In genomic region chr14:94617988-94618822, GRCh38 we compare ENCODE assay signal across 31 cellular contexts. TPM values are rescaled to one million over a fixed set of nuclear protein-coding genes. Genes with fewer than 3 reads are reported as not detected.
"Had no signal": no experiment of that assay in that cellular context is flagged by ENCODE, and none has a peak within 500 bp of the region (broad histone marks: within the 10 kb centered on the region; RNA-seq: fewer than 3 reads in every experiment).

No MANE protein-coding gene starts in this region.

- H3K4me1 Mint-ChIP-seq: activated CD4-positive, alpha-beta memory T cell treated with anti-CD3 and anti-CD28 coated beads, Interleukin-2, amount 10 ng/mL, durations not matched to agents 7 days and 5 days; activated CD4-positive, alpha-beta T cell treated with anti-CD3 and anti-CD28 coated beads for 36 hours; activated T-helper 17 cell treated with anti-CD3 and anti-CD28 coated beads, Interleukin-2, amount 50 U/mL, for 72 hours had no signal

- H3K27me3 ChIP-seq: adrenal gland, breast epithelium, Peyer's patch, SJCRH30 had no signal

- H3K4me1 ChIP-seq: adrenal gland, breast epithelium, Peyer's patch, SJCRH30 had no signal

- H3K9ac ChIP-seq: SK-N-SH had no signal

- H3K4me3 Mint-ChIP-seq: activated CD4-positive, alpha-beta memory T cell treated with anti-CD3 and anti-CD28 coated beads, Interleukin-2, amount 10 ng/mL, durations not matched to agents 7 days and 5 days; activated CD4-positive, alpha-beta T cell treated with anti-CD3 and anti-CD28 coated beads for 36 hours; activated naive CD4-positive, alpha-beta T cell treated with anti-CD3 and anti-CD28 coated beads for 36 hours; activated naive CD8-positive, alpha-beta T cell; activated T-helper 17 cell treated with anti-CD3 and anti-CD28 coated beads, Interleukin-2, amount 50 U/mL, for 72 hours had no signal

- H3K4me3 ChIP-seq: adrenal gland, coronary artery, Peyer's patch, SJCRH30 had no signal

- H3K27me3 Mint-ChIP-seq: activated CD4-positive, alpha-beta memory T cell treated with anti-CD3 and anti-CD28 coated beads, Interleukin-2, amount 10 ng/mL, durations not matched to agents 7 days and 5 days; activated CD4-positive, alpha-beta T cell treated with anti-CD3 and anti-CD28 coated beads for 36 hours; activated naive CD8-positive, alpha-beta T cell had no signal

- DNase-seq: activated CD4-positive, alpha-beta memory T cell treated with anti-CD3 and anti-CD28 coated beads, Interleukin-2, amount 10 ng/mL, durations not matched to agents 7 days and 5 days; activated CD4-positive, alpha-beta T cell treated with anti-CD3 and anti-CD28 coated beads for 36 hours; activated CD4-positive, alpha-beta T cell treated with anti-CD3 and anti-CD28 coated beads, Interleukin-2, amount 50 U/mL, for 1 hour; activated gamma-delta T cell; activated naive CD4-positive, alpha-beta T cell treated with anti-CD3 and anti-CD28 coated beads for 36 hours; activated T-cell treated with anti-CD3 and anti-CD28 coated beads for 4 hours; activated T-cell treated with anti-CD3 and anti-CD28 coated beads, Interleukin-2, amount 50 U/mL, for 48 hours; caudate nucleus; NCI-H1048; NCI-H1417 treated with DMSO at 0.1 percent for 48 hours; NCI-H1694 treated with DMSO at 0.1 percent for 48 hours; NCI-H2029 treated with DMSO at 0.1 percent for 48 hours; NCI-H446; NCI-H524; Peyer's patch; Right ventricle myocardium superior; SJCRH30; SK-N-SH; T-helper 1 cell had no signal

- ATAC-seq: activated CD4-positive, alpha-beta T cell treated with anti-CD3 and anti-CD28 coated beads for 36 hours; activated T-helper 17 cell treated with anti-CD3 and anti-CD28 coated beads, Interleukin-2, amount 50 U/mL, for 72 hours had no signal

- H3K27ac ChIP-seq: adrenal gland, breast epithelium, coronary artery, Peyer's patch, RWPE1, SJCRH30, VCaP had no signal

- H3K27ac Mint-ChIP-seq: activated CD4-positive, alpha-beta memory T cell treated with anti-CD3 and anti-CD28 coated beads, Interleukin-2, amount 10 ng/mL, durations not matched to agents 7 days and 5 days; activated CD4-positive, alpha-beta T cell treated with anti-CD3 and anti-CD28 coated beads for 36 hours; activated naive CD4-positive, alpha-beta T cell treated with anti-CD3 and anti-CD28 coated beads for 36 hours; activated naive CD8-positive, alpha-beta T cell; activated T-helper 17 cell treated with anti-CD3 and anti-CD28 coated beads, Interleukin-2, amount 50 U/mL, for 72 hours had no signal

- H3K36me3 ChIP-seq: adrenal gland, breast epithelium, Peyer's patch, SJCRH30 had no signal

RNA-seq across cellular contexts. Expression of gene SERPINA3, which starts 6.0 kb away (rescaled TPM):
- total RNA-seq: activated CD4-positive, alpha-beta memory T cell treated with anti-CD3 and anti-CD28 coated beads, Interleukin-2, amount 10 ng/mL, durations not matched to agents 7 days and 5 days; activated CD4-positive, alpha-beta T cell treated with anti-CD3 and anti-CD28 coated beads for 36 hours; activated CD8-positive, alpha-beta memory T cell treated with anti-CD3 and anti-CD28 coated beads for 36 hours; activated naive CD4-positive, alpha-beta T cell treated with anti-CD3 and anti-CD28 coated beads for 36 hours; activated T-helper 17 cell treated with anti-CD3 and anti-CD28 coated beads, Interleukin-2, amount 50 U/mL, for 72 hours; SJCRH30; T-helper 2 cell treated with Interferon-gamma antibody and Interleukin-4, amounts not matched to agents 100 ng/mL and 5 ng/mL, for 36 hours had no signal

RNA-seq across cellular contexts. Expression of gene SERPINA5, which starts 37.0 kb away (rescaled TPM):
- total RNA-seq: activated CD4-positive, alpha-beta memory T cell treated with anti-CD3 and anti-CD28 coated beads, Interleukin-2, amount 10 ng/mL, durations not matched to agents 7 days and 5 days; activated CD4-positive, alpha-beta T cell treated with anti-CD3 and anti-CD28 coated beads for 36 hours; activated CD8-positive, alpha-beta memory T cell treated with anti-CD3 and anti-CD28 coated beads for 36 hours; activated naive CD4-positive, alpha-beta T cell treated with anti-CD3 and anti-CD28 coated beads for 36 hours; activated T-helper 17 cell treated with anti-CD3 and anti-CD28 coated beads, Interleukin-2, amount 50 U/mL, for 72 hours; Peyer's patch; T-helper 2 cell treated with Interferon-gamma antibody and Interleukin-4, amounts not matched to agents 100 ng/mL and 5 ng/mL, for 36 hours had no signal

RNA-seq across cellular contexts. Expression of gene SERPINA4, which starts 57.0 kb away (rescaled TPM):
- total RNA-seq: activated CD4-positive, alpha-beta memory T cell treated with anti-CD3 and anti-CD28 coated beads, Interleukin-2, amount 10 ng/mL, durations not matched to agents 7 days and 5 days; activated CD4-positive, alpha-beta T cell treated with anti-CD3 and anti-CD28 coated beads for 36 hours; activated CD8-positive, alpha-beta memory T cell treated with anti-CD3 and anti-CD28 coated beads for 36 hours; activated naive CD4-positive, alpha-beta T cell treated with anti-CD3 and anti-CD28 coated beads for 36 hours; activated T-helper 17 cell treated with anti-CD3 and anti-CD28 coated beads, Interleukin-2, amount 50 U/mL, for 72 hours; aorta; breast epithelium; chondrocyte; M059J; Peyer's patch; Right ventricle myocardium superior; SJCRH30; T-helper 2 cell treated with Interferon-gamma antibody and Interleukin-4, amounts not matched to agents 100 ng/mL and 5 ng/mL, for 36 hours had no signal
- polyA plus RNA-seq: adrenal gland, aorta, SK-N-SH had no signal
